20 cellular contexts compared by ENCODE assay signal in the genomic region with DNA sequence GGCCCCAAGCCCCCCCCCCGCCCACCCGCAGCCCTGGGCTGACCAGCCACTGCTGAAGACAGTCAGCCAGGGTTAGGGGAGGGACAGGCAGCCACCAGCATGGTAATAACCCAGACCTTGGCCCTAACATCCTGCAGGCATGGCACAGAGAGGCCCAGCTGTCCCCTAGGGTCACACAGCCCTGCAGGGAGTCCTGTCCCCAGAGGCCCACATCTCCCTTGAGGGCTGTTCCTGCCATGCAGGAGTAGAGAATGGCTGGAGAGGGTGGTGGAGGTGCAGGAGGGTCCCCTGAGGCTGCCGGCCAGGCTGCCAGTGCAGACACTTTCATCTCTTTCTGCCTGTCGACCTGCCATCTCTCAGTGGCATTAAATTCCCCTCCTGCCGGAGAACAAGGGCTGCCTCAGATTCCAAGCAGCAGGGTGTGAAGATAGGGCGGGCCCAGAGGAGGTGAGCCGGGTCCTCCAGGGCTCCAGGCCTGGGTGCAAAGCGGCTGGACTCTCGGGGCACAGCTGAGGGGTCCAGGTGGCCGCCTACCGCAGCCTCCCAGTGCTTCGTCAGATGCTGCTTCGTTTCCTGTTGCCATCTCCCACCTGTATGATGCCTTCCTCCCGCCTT. TPM values are rescaled to one million over a fixed set of nuclear protein-coding genes. Genes with fewer than 3 reads are reported as not detected.
DNase-seq lines count a peak whose midpoint lies in the region; ATAC-seq, FAIRE-seq and TF ChIP-seq lines count a peak whose summit lies in the region.
"Had no signal": no experiment of that assay in that cellular context is flagged by ENCODE, and none has a peak within 500 bp of the region (broad histone marks: within the 10 kb centered on the region; RNA-seq: fewer than 3 reads in every experiment).

No MANE protein-coding gene starts in this region.

- H3K27ac ChIP-seq in astrocyte (ENCODE audit: low read depth, low read length) (no peak overlapping the region), tibial nerve (peak overlapping the region in 2 of 4 donors; percentile 91 to 98)
- H3K27ac ChIP-seq: testis had no signal

- DNase-seq in natural killer cell: no peak
- DNase-seq in natural killer cell treated with Interleukin-12 subunit alpha and Interleukin-12 subunit beta and Interleukin-15 and Interleukin-18, amount 100 ng/mL, for 72 hours (ENCODE audit: low spot score): no peak
- no peak for DNase-seq in astrocyte (ENCODE audit: low read depth)
- no peak for DNase-seq in osteocyte (ENCODE audit: extremely low spot score, unreplicated experiment)
- no peak for DNase-seq in tibial nerve (ENCODE audit: low spot score in 2 of 2)
- no peak for DNase-seq in SKM-1 treated with dmso at 0.1 percent for 144 hours (lab: John Stamatoyannopoulos, UW; ENCODE audit: unreplicated experiment)
- no peak for DNase-seq in DMS 273 (lab: John Stamatoyannopoulos, UW; ENCODE audit: unreplicated experiment)
- DNase-seq: ACHN; activated naive CD8-positive, alpha-beta T cell treated with anti-CD3 and anti-CD28 coated beads, Interleukin-2, amount 10 ng/mL, durations not matched to agents 7 days and 5 days; CD4-positive, alpha-beta T cell; effector CD8-positive, alpha-beta T cell; esophagus squamous epithelium; NCI-H1048; NCI-H2081 treated with DMSO at 0.1 percent for 48 hours; SHP77 treated with DMSO at 0.1 percent for 48 hours; stimulated activated CD4-positive, alpha-beta T cell treated with anti-CD3 and anti-CD28 coated beads, Interleukin-4, amount 100 ng/mL, for 4 hours; T-helper 2 cell; testis had no signal

- no peaks in the 10 kb centered on the region for H3K9me3 Mint-ChIP-seq in natural killer cell
- H3K9me3 Mint-ChIP-seq in natural killer cell treated with Interleukin-12 subunit alpha and Interleukin-12 subunit beta and Interleukin-15 and Interleukin-18, amount 100 ng/mL, for 72 hours: no peaks in the 10 kb centered on the region
- H3K9me3 Mint-ChIP-seq in astrocyte (ENCODE audit: unreplicated experiment): no peaks in the 10 kb centered on the region
- H3K9me3 Mint-ChIP-seq in osteocyte (ENCODE audit: unreplicated experiment): no peaks in the 10 kb centered on the region
- H3K9me3 Mint-ChIP-seq: activated naive CD8-positive, alpha-beta T cell treated with anti-CD3 and anti-CD28 coated beads, Interleukin-2, amount 10 ng/mL, durations not matched to agents 7 days and 5 days; CD4-positive, alpha-beta T cell had no signal

- no peak for ATAC-seq in natural killer cell
- ATAC-seq in natural killer cell treated with Interleukin-12 subunit alpha and Interleukin-12 subunit beta and Interleukin-15 and Interleukin-18, amount 100 ng/mL, for 72 hours: no peak
- ATAC-seq in GM19351 (IDR thresholded peaks at IDR 0.05; ENCODE audit: unreplicated experiment): no peak

- H3K4me3 ChIP-seq in astrocyte (ENCODE audit: insufficient read depth, low read depth, low read length) (no peak overlapping the region), tibial nerve (no peak overlapping the region)
- H3K4me3 ChIP-seq: esophagus squamous epithelium, lung, testis had no signal

- H3K4me1 ChIP-seq in astrocyte (ENCODE audit: insufficient read depth, low read length) (peaks cover 63% of the 10 kb centered on the region), tibial nerve (peaks cover 0 to 85% (median 59%) of the 10 kb centered on the region in 4 donors)

- intact Hi-C loops in natural killer cell (cut with micrococcal nuclease): no loop called here

- TF ChIP-seq CTCF in natural killer cell (IDR thresholded peaks at IDR 0.05) (no peak), astrocyte (IDR thresholded peaks at IDR 0.05; ENCODE audit: insufficient read depth, low read depth, low read length) (no peak), osteocyte (IDR thresholded peaks at IDR 0.05) (no peak), tibial nerve (IDR thresholded peaks at IDR 0.05) (no peak)

- peaks cover 21% of the 10 kb centered on the region for H4K20me1 ChIP-seq in astrocyte (ENCODE audit: insufficient read depth, low read length)

- H3K9me3 ChIP-seq in astrocyte (ENCODE audit: insufficient read depth, low read depth, low read length) (no peaks in the 10 kb centered on the region), tibial nerve (no peaks in the 10 kb centered on the region)
- H3K9me3 ChIP-seq: esophagus squamous epithelium, testis had no signal

- H3K4me3 Mint-ChIP-seq in natural killer cell: no peak overlapping the region
- no peak overlapping the region for H3K4me3 Mint-ChIP-seq in natural killer cell treated with Interleukin-12 subunit alpha and Interleukin-12 subunit beta and Interleukin-15 and Interleukin-18, amount 100 ng/mL, for 72 hours
- H3K4me3 Mint-ChIP-seq in astrocyte (ENCODE audit: unreplicated experiment): no peak overlapping the region
- H3K4me3 Mint-ChIP-seq in osteocyte (ENCODE audit: unreplicated experiment): no peak overlapping the region
- H3K4me3 Mint-ChIP-seq: activated naive CD8-positive, alpha-beta T cell treated with anti-CD3 and anti-CD28 coated beads, Interleukin-2, amount 10 ng/mL, durations not matched to agents 7 days and 5 days; CD4-positive, alpha-beta T cell had no signal

- H3K79me2 ChIP-seq in astrocyte (ENCODE audit: insufficient read depth, low read length): peaks cover 9% of the 10 kb centered on the region

- 68% methylated on average over 13 of the region's 14 CpGs for WGBS in tibial nerve, 2 donors

- no peak for TF ChIP-seq POLR2A in tibial nerve (IDR thresholded peaks at IDR 0.05)

- no peaks in the 10 kb centered on the region for H3K27me3 Mint-ChIP-seq in natural killer cell (ENCODE audit: low read depth in 2 of 2)
- H3K27me3 Mint-ChIP-seq in natural killer cell treated with Interleukin-12 subunit alpha and Interleukin-12 subunit beta and Interleukin-15 and Interleukin-18, amount 100 ng/mL, for 72 hours: no peaks in the 10 kb centered on the region
- no peaks in the 10 kb centered on the region for H3K27me3 Mint-ChIP-seq in astrocyte (ENCODE audit: low read depth, unreplicated experiment)
- no peaks in the 10 kb centered on the region for H3K27me3 Mint-ChIP-seq in osteocyte (ENCODE audit: unreplicated experiment)
- H3K27me3 Mint-ChIP-seq: CD4-positive, alpha-beta T cell had no signal

- H3K27ac Mint-ChIP-seq in natural killer cell (peak overlapping the region; percentile 23 to 49), astrocyte (ENCODE audit: unreplicated experiment) (no peak overlapping the region), osteocyte (ENCODE audit: unreplicated experiment) (peak overlapping the region; percentile 78)
- H3K27ac Mint-ChIP-seq in natural killer cell treated with Interleukin-12 subunit alpha and Interleukin-12 subunit beta and Interleukin-15 and Interleukin-18, amount 100 ng/mL, for 72 hours: no peak overlapping the region
- H3K27ac Mint-ChIP-seq: CD4-positive, alpha-beta T cell had no signal

- no peak overlapping the region for H2AFZ ChIP-seq in astrocyte (ENCODE audit: low read depth, low read length)

- no peak for FAIRE-seq in astrocyte (lab: Jason Lieb, UNC)

- H3K9ac ChIP-seq in astrocyte (ENCODE audit: low read length): peak overlapping the region; percentile 15

- H3K4me1 Mint-ChIP-seq in natural killer cell: peaks cover 37 to 61% of the 10 kb centered on the region in 2 donors
- H3K4me1 Mint-ChIP-seq in natural killer cell treated with Interleukin-12 subunit alpha and Interleukin-12 subunit beta and Interleukin-15 and Interleukin-18, amount 100 ng/mL, for 72 hours (ENCODE audit: low read depth in 2 of 2): peaks cover 21 to 39% of the 10 kb centered on the region in 2 donors
- H3K4me1 Mint-ChIP-seq in astrocyte (ENCODE audit: low read depth, unreplicated experiment): peaks cover 56% of the 10 kb centered on the region
- H3K4me1 Mint-ChIP-seq in osteocyte (ENCODE audit: unreplicated experiment): peaks cover 90% of the 10 kb centered on the region

- H3K36me3 Mint-ChIP-seq in natural killer cell (no peaks in the 10 kb centered on the region), astrocyte (ENCODE audit: low read depth, unreplicated experiment) (peaks cover 32% of the 10 kb centered on the region), osteocyte (ENCODE audit: unreplicated experiment) (peaks cover 21% of the 10 kb centered on the region)
- no peaks in the 10 kb centered on the region for H3K36me3 Mint-ChIP-seq in natural killer cell treated with Interleukin-12 subunit alpha and Interleukin-12 subunit beta and Interleukin-15 and Interleukin-18, amount 100 ng/mL, for 72 hours
- H3K36me3 Mint-ChIP-seq: activated naive CD8-positive, alpha-beta T cell treated with anti-CD3 and anti-CD28 coated beads, Interleukin-2, amount 10 ng/mL, durations not matched to agents 7 days and 5 days had no signal

- no peak overlapping the region for H3K4me2 ChIP-seq in astrocyte (ENCODE audit: low read length)

- H3K36me3 ChIP-seq in astrocyte (ENCODE audit: insufficient read depth, low read length): peaks cover 5% of the 10 kb centered on the region
- peaks cover 0 to 13% (median 0%) of the 10 kb centered on the region in 3 donors for H3K36me3 ChIP-seq in tibial nerve

- H3K27me3 ChIP-seq in astrocyte (ENCODE audit: insufficient read depth, low read length) (no peaks in the 10 kb centered on the region), tibial nerve (no peaks in the 10 kb centered on the region)
- H3K27me3 ChIP-seq: esophagus squamous epithelium, testis had no signal

- TF ChIP-seq EP300 in tibial nerve (IDR thresholded peaks at IDR 0.05): no peak

RNA-seq across cellular contexts. Expression of a gene that starts 40.0 kb away (rescaled TPM):
- total RNA-seq in natural killer cell: 100 to 1,000 TPM in 1 of 3 donors, 10 to 100 TPM in 2; 75.6 to 124 (median 84.8) TPM
- 1 to 10 TPM; 4.7 to 9.0 TPM for total RNA-seq in natural killer cell treated with Interleukin-12 subunit alpha and Interleukin-12 subunit beta and Interleukin-15 and Interleukin-18, amount 100 ng/mL, for 72 hours
- total RNA-seq in astrocyte: 151 and 185 TPM in 2 replicates
- 239 and 259 TPM in 2 replicates for total RNA-seq in osteocyte
- 10 to 100 TPM; 45.0 to 80.4 (median 67.0) TPM for total RNA-seq in tibial nerve

Comparison
In these comparisons a context has a peak if more than half of its experiments do, and no peak if none do; other contexts are left out.
1. H3K27ac Mint-ChIP-seq: peak in natural killer cell (2 of 2) and osteocyte (single experiment); none in natural killer cell treated with Interleukin-12 subunit alpha and Interleukin-12 subunit beta and Interleukin-15 and Interleukin-18, amount 100 ng/mL, for 72 hours (0 of 2) and astrocyte (single experiment).
2. RNA of a gene that starts 40.0 kb away (total RNA-seq): 239 to 259 TPM in osteocyte, 151 to 185 TPM in astrocyte, 75.6 to 124 TPM in natural killer cell and 45.0 to 80.4 TPM in tibial nerve; 4.7 to 9.0 TPM in natural killer cell treated with Interleukin-12 subunit alpha and Interleukin-12 subunit beta and Interleukin-15 and Interleukin-18, amount 100 ng/mL, for 72 hours; every median in the first group is over 4 times any median in the second.